Comparison of ENCODE assay signal across 22 cellular contexts in genomic region chr1:212212901-212213300, GRCh38.
DNase-seq lines count a peak whose midpoint lies in the region; ATAC-seq and TF ChIP-seq lines count a peak whose summit lies in the region.
"Had no signal": no experiment of that assay in that cellular context is flagged by ENCODE, and none has a peak within 500 bp of the region (broad histone marks: within the 10 kb centered on the region; RNA-seq: fewer than 3 reads in every experiment).

No MANE protein-coding gene starts in this region.

- no peak overlapping the region for H3K4me3 ChIP-seq in left ventricle myocardium inferior
- no peak overlapping the region for H3K4me3 ChIP-seq in fibroblast of the aortic adventitia (ENCODE audit: low read depth, low read length)
- H3K4me3 ChIP-seq: BLaER1 treated with 17β-estradiol and CSF1 and Interleukin-3, amounts not matched to agents 10 nM and 100 nM; GM23338; PC-9; SJSA1 had no signal

- intact Hi-C loops in left ventricle myocardium inferior (cut with micrococcal nuclease) (no loop called here), Right ventricle myocardium superior (cut with DNase I) (no loop called here), sciatic nerve (cut with DNase I) (no loop called here), natural killer cell (cut with micrococcal nuclease) (no loop called here)

- no peaks in the 10 kb centered on the region for H3K9me3 Mint-ChIP-seq in natural killer cell
- H3K9me3 Mint-ChIP-seq: CD4-positive, alpha-beta T cell; GM23338; H9; HFFc6 had no signal

- H3K27ac ChIP-seq in left ventricle myocardium inferior (replicated peaks): peak overlapping the region; percentile 23
- H3K27ac ChIP-seq: BLaER1 treated with 17β-estradiol and CSF1 and Interleukin-3, amounts not matched to agents 10 nM and 100 nM; PC-9; SJSA1 had no signal

- no peaks in the 10 kb centered on the region for H3K36me3 Mint-ChIP-seq in natural killer cell

- no peak for TF ChIP-seq CTCF in left ventricle myocardium inferior (IDR thresholded peaks at IDR 0.05; ENCODE audit: borderline replicate concordance)
- no peak for TF ChIP-seq CTCF in fibroblast of the aortic adventitia (IDR thresholded peaks at IDR 0.05; ENCODE audit: insufficient read depth, low read length)
- TF ChIP-seq CTCF in natural killer cell (IDR thresholded peaks at IDR 0.05): no peak

- no peaks in the 10 kb centered on the region for H3K9me3 ChIP-seq in left ventricle myocardium inferior (replicated peaks)
- H3K9me3 ChIP-seq: SJSA1 had no signal

- no peaks in the 10 kb centered on the region for H3K27me3 Mint-ChIP-seq in natural killer cell (ENCODE audit: low read depth in 2 of 2)
- H3K27me3 Mint-ChIP-seq: CD4-positive, alpha-beta T cell had no signal

- DNase-seq in left ventricle myocardium inferior (no peak), Right ventricle myocardium superior (no peak), fibroblast of the aortic adventitia (ENCODE audit: low read depth) (peak; percentile 32), sciatic nerve (ENCODE audit: low spot score) (no peak), dermis blood vessel endothelial cell (no peak), natural killer cell (no peak)
- DNase-seq: CD4-positive, alpha-beta T cell; DMS53; H9; HFFc6; IMR-90; KG1; MM.1S; NCI-H2029; NCI-H2227 treated with DMSO at 0.1 percent for 48 hours; NCI-H526 treated with DMSO at 0.1 percent for 48 hours; PC-9 had no signal

- ATAC-seq in Right ventricle myocardium superior (ENCODE audit: poor library complexity): no peak
- ATAC-seq in sciatic nerve: peak; percentile 94
- ATAC-seq in GM21825 (IDR thresholded peaks at IDR 0.05; ENCODE audit: unreplicated experiment): no peak
- no peak for ATAC-seq in natural killer cell
- ATAC-seq: GM23338, Right ventricle myocardium inferior had no signal

- H3K4me1 ChIP-seq in left ventricle myocardium inferior: peaks cover 7% of the 10 kb centered on the region

- H3K27me3 ChIP-seq in left ventricle myocardium inferior (ENCODE audit: low read depth): no peaks in the 10 kb centered on the region
- H3K27me3 ChIP-seq: BLaER1 treated with 17β-estradiol and CSF1 and Interleukin-3, amounts not matched to agents 10 nM and 100 nM; SJSA1 had no signal

- H3K36me3 ChIP-seq in left ventricle myocardium inferior: no peaks in the 10 kb centered on the region
- H3K36me3 ChIP-seq: BLaER1 treated with 17β-estradiol and CSF1 and Interleukin-3, amounts not matched to agents 10 nM and 100 nM; SJSA1 had no signal

- no peak overlapping the region for H3K27ac Mint-ChIP-seq in natural killer cell
- H3K27ac Mint-ChIP-seq: CD4-positive, alpha-beta T cell; GM23338; H9; HFFc6 had no signal

- no peak overlapping the region for H3K4me3 Mint-ChIP-seq in natural killer cell
- H3K4me3 Mint-ChIP-seq: CD4-positive, alpha-beta T cell; GM23338; H9; HFFc6 had no signal

- H3K4me1 Mint-ChIP-seq in natural killer cell: peaks cover 0 to 6% of the 10 kb centered on the region in 2 donors
